In the genomic region with DNA sequence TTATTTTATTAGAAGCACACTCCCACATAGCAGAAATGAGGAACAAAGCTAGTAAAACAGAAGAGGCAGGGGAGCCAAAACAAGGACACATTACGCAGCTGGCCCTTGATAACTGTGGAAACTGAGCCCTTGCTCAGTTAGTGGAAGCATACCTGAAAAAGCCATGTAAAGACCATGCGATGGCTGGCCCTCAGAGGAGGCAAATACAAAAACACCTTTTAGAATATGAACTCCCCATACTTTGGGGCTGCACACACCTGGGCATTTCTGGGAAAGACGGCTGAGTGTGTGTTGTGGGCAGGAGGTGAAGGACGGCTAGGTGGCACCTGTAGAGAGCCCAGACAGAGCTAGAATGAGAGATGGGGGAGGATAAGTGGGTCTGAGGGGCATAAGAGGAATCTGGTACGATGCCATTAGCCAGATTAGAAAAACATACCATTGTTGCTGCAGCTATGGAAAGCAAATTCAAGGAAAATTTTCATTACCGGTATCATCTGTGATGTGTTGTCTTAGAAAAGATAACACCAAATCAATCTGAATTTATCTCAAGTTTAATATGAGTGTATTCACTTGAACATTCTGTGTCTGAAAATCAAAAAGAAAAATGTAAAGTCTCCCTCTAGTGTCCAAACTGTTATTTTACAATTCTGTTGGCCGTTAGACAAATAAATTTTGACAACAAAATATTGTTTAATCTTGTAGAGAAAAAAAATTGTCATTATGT, we compare ENCODE assay signal across 10 cellular contexts. TPM values are rescaled to one million over a fixed set of nuclear protein-coding genes. Genes with fewer than 3 reads are reported as not detected.
DNase-seq lines count a peak whose midpoint lies in the region; ATAC-seq and TF ChIP-seq lines count a peak whose summit lies in the region.
"Had no signal": no experiment of that assay in that cellular context is flagged by ENCODE, and none has a peak within 500 bp of the region (broad histone marks: within the 10 kb centered on the region; RNA-seq: fewer than 3 reads in every experiment).

No MANE protein-coding gene starts in this region.

- H3K27me3 Mint-ChIP-seq in CD8-positive, alpha-beta T cell (ENCODE audit: low read depth): peaks cover 10% of the 10 kb centered on the region

- H3K9me3 Mint-ChIP-seq in CD8-positive, alpha-beta T cell: no peaks in the 10 kb centered on the region

- no peaks in the 10 kb centered on the region; the same call in 1 of the 2 replicates for H3K9me2 ChIP-seq in PC-9 (ENCODE audit: insufficient read depth)

- H4K20me1 ChIP-seq in PC-9 (ENCODE audit: insufficient read depth) (no peaks in the 10 kb centered on the region), smooth muscle cell (ENCODE audit: low read depth) (no peaks in the 10 kb centered on the region)

- no peaks in the 10 kb centered on the region for H3K36me3 Mint-ChIP-seq in CD8-positive, alpha-beta T cell

- no peaks in the 10 kb centered on the region for H3K36me3 ChIP-seq in PC-9 (ENCODE audit: low read depth)
- H3K36me3 ChIP-seq in smooth muscle cell (ENCODE audit: low read depth): no peaks in the 10 kb centered on the region
- no peaks in the 10 kb centered on the region for H3K36me3 ChIP-seq in CD8-positive, alpha-beta T cell (ENCODE audit: insufficient read depth, low read length)

- H3K27me3 ChIP-seq in PC-9 (ENCODE audit: insufficient read depth, low read depth): no peaks in the 10 kb centered on the region
- no peaks in the 10 kb centered on the region for H3K27me3 ChIP-seq in smooth muscle cell (ENCODE audit: low read depth)
- H3K27me3 ChIP-seq in CD8-positive, alpha-beta T cell (ENCODE audit: insufficient read depth, low read length): no peaks in the 10 kb centered on the region

- no peak overlapping the region for H3K27ac Mint-ChIP-seq in CD8-positive, alpha-beta T cell

- no peak overlapping the region for H3K4me3 ChIP-seq in PC-9
- H3K4me3 ChIP-seq in fibroblast of mammary gland (ENCODE audit: control insufficient read depth, low read depth, low read length): no peak overlapping the region
- H3K4me3 ChIP-seq in smooth muscle cell: no peak overlapping the region
- no peak overlapping the region for H3K4me3 ChIP-seq in CD8-positive, alpha-beta T cell (ENCODE audit: low read depth, low read length)

- H3K9me3 ChIP-seq in PC-9 (ENCODE audit: insufficient read depth, low read depth): peaks cover 6% of the 10 kb centered on the region; the same call in 1 of the 2 replicates
- no peaks in the 10 kb centered on the region for H3K9me3 ChIP-seq in smooth muscle cell (replicated peaks; ENCODE audit: low read depth)
- no peaks in the 10 kb centered on the region for H3K9me3 ChIP-seq in CD8-positive, alpha-beta T cell (ENCODE audit: low read length)

- H3K4me1 ChIP-seq in PC-9 (replicated peaks; ENCODE audit: insufficient read depth) (peaks cover 11% of the 10 kb centered on the region), smooth muscle cell (ENCODE audit: low read depth) (no peaks in the 10 kb centered on the region)
- no peaks in the 10 kb centered on the region for H3K4me1 ChIP-seq in CD8-positive, alpha-beta T cell (ENCODE audit: insufficient read depth, low read length)

- TF ChIP-seq CTCF in PC-9 (conservative IDR thresholded peaks at IDR 0.05): peak; percentile 69
- TF ChIP-seq CTCF in fibroblast of mammary gland (conservative IDR thresholded peaks at IDR 0.05; ENCODE audit: control insufficient read depth, insufficient read depth, low read depth, low read length): peak; percentile 41
- TF ChIP-seq CTCF in smooth muscle cell (IDR thresholded peaks at IDR 0.05; ENCODE audit: borderline replicate concordance, insufficient read depth, poor library complexity, severe bottlenecking): peak; percentile 56
- no peak for TF ChIP-seq CTCF in CD8-positive, alpha-beta T cell (IDR thresholded peaks at IDR 0.05)

- POLR2A ChIA-PET in PC-9 (lab: Charles Lee; ENCODE audit: unreplicated experiment): interaction anchor here (0.6 kb wide), 1 partner anchor 168 kb away, joined by 4 read pairs; no protein-coding TSS in a partner anchor
- POLR2A ChIA-PET in CD8-positive, alpha-beta T cell (lab: Charles Lee): no interaction called here

- H3K4me2 ChIP-seq in PC-9: no peak overlapping the region
- H3K4me2 ChIP-seq in smooth muscle cell: no peak overlapping the region

- H3K79me2 ChIP-seq in PC-9 (ENCODE audit: low read depth) (no peaks in the 10 kb centered on the region), smooth muscle cell (ENCODE audit: low read depth) (no peaks in the 10 kb centered on the region)

- no TSS peak for BruUV-seq in PC-9 (replicated peaks; lab: Mats Ljungman, UMichigan)

- ATAC-seq in GM18870 (IDR thresholded peaks at IDR 0.05; ENCODE audit: unreplicated experiment): no peak
- ATAC-seq in CD8-positive, alpha-beta T cell: no peak

- intact Hi-C loops in PC-9 (cut with micrococcal nuclease; ENCODE audit: unreplicated experiment): no loop called here
- intact Hi-C loops in CD8-positive, alpha-beta T cell (cut with DNase I, micrococcal nuclease): no loop called here

- H3K9ac ChIP-seq in smooth muscle cell (ENCODE audit: low read depth): no peak overlapping the region

- no peak overlapping the region for H3K4me3 Mint-ChIP-seq in CD8-positive, alpha-beta T cell

- peaks cover 11% of the 10 kb centered on the region for H3F3A ChIP-seq in PC-9 (ENCODE audit: insufficient read depth, low read depth)
- no peaks in the 10 kb centered on the region for H3F3A ChIP-seq in smooth muscle cell (ENCODE audit: low read depth)

- peak; percentile 49 for DNase-seq in SHP77 treated with DMSO at 0.1 percent for 48 hours (lab: John Stamatoyannopoulos, UW)
- no peak for DNase-seq in SHP77 (lab: John Stamatoyannopoulos, UW)
- no peak for DNase-seq in PC-9
- DNase-seq in fibroblast of mammary gland (ENCODE audit: low read depth): peak; percentile 8
- no peak for DNase-seq in smooth muscle cell (lab: John Stamatoyannopoulos, UW; ENCODE audit: unreplicated experiment)
- no peak for DNase-seq in CD8-positive, alpha-beta T cell
- DNase-seq in HK-2 (ENCODE audit: unreplicated experiment): no peak
- DNase-seq: activated naive CD4-positive, alpha-beta T cell treated with anti-CD3 and anti-CD28 coated beads, Interleukin-2, amount 50 U/mL, for 16 hours; Calu3 had no signal

- H3K27ac ChIP-seq in PC-9: no peak overlapping the region
- no peak overlapping the region for H3K27ac ChIP-seq in smooth muscle cell (ENCODE audit: low read depth)
- H3K27ac ChIP-seq in CD8-positive, alpha-beta T cell (ENCODE audit: low read depth, low read length): no peak overlapping the region

- 77% methylated on average over 7 of the region's 7 CpGs for WGBS in smooth muscle cell (ENCODE audit: low lambda C conversion rate)

- H2AFZ ChIP-seq in PC-9: no peak overlapping the region
- peak overlapping the region; percentile 33 for H2AFZ ChIP-seq in smooth muscle cell (ENCODE audit: low read depth)

- CTCF ChIA-PET in PC-9 (lab: Charles Lee): no interaction called here
- CTCF ChIA-PET in CD8-positive, alpha-beta T cell (lab: Charles Lee): interaction anchor here (1.1 kb wide), 1 partner anchor 10 kb away, joined by 3 read pairs; no protein-coding TSS in a partner anchor

- no peaks in the 10 kb centered on the region for H3K4me1 Mint-ChIP-seq in CD8-positive, alpha-beta T cell (ENCODE audit: low read depth)

RNA-seq across cellular contexts. Expression of gene SULT1C3, which starts 45.2 kb away (rescaled TPM):
- total RNA-seq in PC-9 (2021) (not detected in 2 replicates), smooth muscle cell (not detected in 2 replicates)
- not detected in 2 replicates for polyA plus RNA-seq in smooth muscle cell
- total RNA-seq in CD8-positive, alpha-beta T cell: not detected
- total RNA-seq: Calu3 had no signal

Comparison
In these comparisons a context has a peak if more than half of its experiments do, and no peak if none do; other contexts are left out.
1. DNase-seq: peak in SHP77 treated with DMSO at 0.1 percent for 48 hours (single experiment) and fibroblast of mammary gland (single experiment); none in SHP77 (0 of 2), PC-9 (0 of 2), smooth muscle cell (single experiment), CD8-positive, alpha-beta T cell (0 of 7) and HK-2 (single experiment).